ENCODE assay signal across 10 cellular contexts in genomic region chr6:89034586-89035251, GRCh38. TPM values are rescaled to one million over a fixed set of nuclear protein-coding genes. Genes with fewer than 3 reads are reported as not detected.
DNase-seq lines count a peak whose midpoint lies in the region; ATAC-seq and TF ChIP-seq lines count a peak whose summit lies in the region.
"Had no signal": no experiment of that assay in that cellular context is flagged by ENCODE, and none has a peak within 500 bp of the region (broad histone marks: within the 10 kb centered on the region; RNA-seq: fewer than 3 reads in every experiment).

No MANE protein-coding gene starts in this region.

- H3K4me3 ChIP-seq in NT2/D1 (ENCODE audit: insufficient read length, low read depth) (no peak overlapping the region), esophagus (ENCODE audit: low read depth in 1 of 2, low read length in 2 of 2) (no peak overlapping the region), neutrophil (ENCODE audit: low read depth in 1 of 2, low read length in 1 of 2) (peak overlapping the region; percentile 15 to 41)

- peaks cover 2% of the 10 kb centered on the region for H3K27me3 Mint-ChIP-seq in activated CD4-positive, alpha-beta memory T cell treated with anti-CD3 and anti-CD28 coated beads, Interleukin-2, amount 10 ng/mL, durations not matched to agents 7 days and 5 days

- H3K9ac ChIP-seq in NT2/D1 (ENCODE audit: insufficient read length, low read depth), result no peak overlapping the region
- H3K9ac ChIP-seq: KMS-11 had no signal

- H3K27me3 ChIP-seq in NT2/D1 (ENCODE audit: insufficient read depth, insufficient read length) (no peaks in the 10 kb centered on the region), esophagus (ENCODE audit: control insufficient read depth in 1 of 2, insufficient read depth in 2 of 2, low read length in 2 of 2) (no peaks in the 10 kb centered on the region), neutrophil (no peaks in the 10 kb centered on the region)

- H3K4me1 ChIP-seq in NT2/D1 (ENCODE audit: insufficient read depth, insufficient read length) (no peaks in the 10 kb centered on the region), esophagus (ENCODE audit: control insufficient read depth in 2 of 2, insufficient read depth in 2 of 2, low read length in 1 of 2) (peaks cover 0 to 11% of the 10 kb centered on the region in 2 donors), neutrophil (ENCODE audit: control insufficient read depth in 1 of 2, insufficient read depth in 1 of 2, low read depth in 1 of 2, low read length in 1 of 2) (peaks cover 31 to 40% of the 10 kb centered on the region in 2 experiments)

- no peak for ATAC-seq in GM21515 (IDR thresholded peaks at IDR 0.05; ENCODE audit: unreplicated experiment)
- ATAC-seq in GM21381 (IDR thresholded peaks at IDR 0.05; ENCODE audit: unreplicated experiment), result no peak

- peaks cover 20% of the 10 kb centered on the region for H3K9me3 Mint-ChIP-seq in activated CD4-positive, alpha-beta memory T cell treated with anti-CD3 and anti-CD28 coated beads, Interleukin-2, amount 10 ng/mL, durations not matched to agents 7 days and 5 days

- H3K27ac Mint-ChIP-seq in activated CD4-positive, alpha-beta memory T cell treated with anti-CD3 and anti-CD28 coated beads, Interleukin-2, amount 10 ng/mL, durations not matched to agents 7 days and 5 days, result no peak overlapping the region

- 44 to 54% methylated on average over 7 of the region's 7 CpGs for WGBS in esophagus, 2 donors

- DNase-seq in AML-193 (lab: John Stamatoyannopoulos, UW) (peak; percentile 100), NT2/D1 (ENCODE audit: low read depth, low spot score) (peak; percentile 18), NCI-H1048 (lab: John Stamatoyannopoulos, UW) (no peak)
- DNase-seq in activated CD4-positive, alpha-beta memory T cell treated with anti-CD3 and anti-CD28 coated beads, Interleukin-2, amount 10 ng/mL, durations not matched to agents 7 days and 5 days, result no peak
- DNase-seq: activated gamma-delta T cell had no signal

- peaks cover 8% of the 10 kb centered on the region for H3K36me3 Mint-ChIP-seq in activated CD4-positive, alpha-beta memory T cell treated with anti-CD3 and anti-CD28 coated beads, Interleukin-2, amount 10 ng/mL, durations not matched to agents 7 days and 5 days (ENCODE audit: low read depth)

- H3K27ac ChIP-seq in esophagus (ENCODE audit: low read depth in 2 of 2, low read length in 1 of 2), result peak overlapping the region; percentile 88 to 99
- peak overlapping the region; percentile 91 for H3K27ac ChIP-seq in neutrophil
- H3K27ac ChIP-seq: KMS-11 had no signal

- peaks cover 2% of the 10 kb centered on the region for H3K4me1 Mint-ChIP-seq in activated CD4-positive, alpha-beta memory T cell treated with anti-CD3 and anti-CD28 coated beads, Interleukin-2, amount 10 ng/mL, durations not matched to agents 7 days and 5 days

- CTCF ChIA-PET in activated CD4-positive, alpha-beta memory T cell treated with anti-CD3 and anti-CD28 coated beads, Interleukin-2, amount 10 ng/mL, durations not matched to agents 7 days and 5 days (lab: Charles Lee), result no interaction called here

- no peak overlapping the region for H3K4me3 Mint-ChIP-seq in activated CD4-positive, alpha-beta memory T cell treated with anti-CD3 and anti-CD28 coated beads, Interleukin-2, amount 10 ng/mL, durations not matched to agents 7 days and 5 days

- no peak for TF ChIP-seq CTCF in neutrophil (IDR thresholded peaks at IDR 0.05)

- H3K9me3 ChIP-seq in NT2/D1 (ENCODE audit: insufficient read depth, low read length) (no peaks in the 10 kb centered on the region), esophagus (ENCODE audit: control insufficient read depth in 2 of 2, insufficient read depth in 1 of 2, low read depth in 1 of 2, low read length in 1 of 2) (peaks cover 0 to 5% of the 10 kb centered on the region in 2 donors), neutrophil (no peaks in the 10 kb centered on the region)

- POLR2A ChIA-PET in activated CD4-positive, alpha-beta memory T cell treated with anti-CD3 and anti-CD28 coated beads, Interleukin-2, amount 10 ng/mL, durations not matched to agents 7 days and 5 days (lab: Charles Lee), result no interaction called here

- H3K36me3 ChIP-seq in NT2/D1 (ENCODE audit: insufficient read depth, insufficient read length, low read length), result no peaks in the 10 kb centered on the region
- no peaks in the 10 kb centered on the region for H3K36me3 ChIP-seq in esophagus (ENCODE audit: control insufficient read depth in 2 of 2, insufficient read depth in 2 of 2, low read length in 1 of 2)
- no peaks in the 10 kb centered on the region for H3K36me3 ChIP-seq in neutrophil

RNA-seq across cellular contexts. Expression of gene PNRC1, which starts 45.8 kb away (rescaled TPM):
- 10 to 100 TPM; 29.9 to 30.3 TPM for polyA plus RNA-seq in esophagus
- 100 to 1,000 TPM; 130 to 131 TPM for total RNA-seq in activated CD4-positive, alpha-beta memory T cell treated with anti-CD3 and anti-CD28 coated beads, Interleukin-2, amount 10 ng/mL, durations not matched to agents 7 days and 5 days

Comparison
In these comparisons a context has a peak if more than half of its experiments do, and no peak if none do; other contexts are left out.
1. DNase-seq: peak in AML-193 (2 of 2) and NT2/D1 (single experiment); none in activated CD4-positive, alpha-beta memory T cell treated with anti-CD3 and anti-CD28 coated beads, Interleukin-2, amount 10 ng/mL, durations not matched to agents 7 days and 5 days (single experiment) and NCI-H1048 (single experiment).
2. H3K4me3 ChIP-seq: peak in neutrophil (2 of 2); none in NT2/D1 (single experiment) and esophagus (0 of 2).